ENCODE assay signal across 8 cellular contexts in genomic region chr5:108749130-108749861, GRCh38. TPM values are rescaled to one million over a fixed set of nuclear protein-coding genes. Genes with fewer than 3 reads are reported as not detected.
DNase-seq lines count a peak whose midpoint lies in the region; ATAC-seq and TF ChIP-seq lines count a peak whose summit lies in the region.

No MANE protein-coding gene starts in this region.

- peaks cover 43% of the 10 kb centered on the region for H3K79me2 ChIP-seq in osteoblast (ENCODE audit: insufficient read depth, low read length)

- peaks cover 30% of the 10 kb centered on the region for H3K4me1 Mint-ChIP-seq in activated T-cell treated with anti-CD3 and anti-CD28 coated beads, Interleukin-2, amount 50 U/mL, for 72 hours (ENCODE audit: low read depth)

- H3K27ac Mint-ChIP-seq in activated T-cell treated with anti-CD3 and anti-CD28 coated beads, Interleukin-2, amount 50 U/mL, for 72 hours, result peak overlapping the region; percentile 8

- peak; percentile 25 to 38 for ATAC-seq in activated T-cell treated with anti-CD3 and anti-CD28 coated beads, Interleukin-2, amount 50 U/mL, for 72 hours (replicated peaks in 1 of 2)

- CTCF ChIA-PET in HEK293T (lab: Yijun Ruan, JAX), result interaction anchor here (0.6 kb wide), 1 partner anchor 22 kb away, joined by 3 read pairs; no protein-coding TSS in a partner anchor

- peaks cover 23% of the 10 kb centered on the region for H3K4me1 ChIP-seq in osteoblast (ENCODE audit: insufficient read depth, low read length)

- H3K27me3 ChIP-seq in osteoblast (ENCODE audit: insufficient read depth, low read length), result no peaks in the 10 kb centered on the region

- no peaks in the 10 kb centered on the region for H3K36me3 ChIP-seq in osteoblast (ENCODE audit: insufficient read depth, low read length)

- no peaks in the 10 kb centered on the region for H4K20me1 ChIP-seq in osteoblast (ENCODE audit: insufficient read depth, low read length)

- H3K4me3 Mint-ChIP-seq in activated T-cell treated with anti-CD3 and anti-CD28 coated beads, Interleukin-2, amount 50 U/mL, for 72 hours, result peak overlapping the region; percentile 89 to 100

- H3K4me3 ChIP-seq in osteoblast (ENCODE audit: insufficient read depth, low read length), result peak overlapping the region; percentile 74

- peaks cover 4 to 5% of the 10 kb centered on the region in 2 donors for H3K36me3 Mint-ChIP-seq in activated T-cell treated with anti-CD3 and anti-CD28 coated beads, Interleukin-2, amount 50 U/mL, for 72 hours (ENCODE audit: insufficient read depth in 2 of 2)

- POLR2A ChIA-PET in HEK293T (lab: Yijun Ruan, JAX), result interaction anchor here (1.1 to 4.1 kb wide), 8 partner anchors 9 to 61 kb away, joined by 3 to 50 read pairs (median 4); no protein-coding TSS in a partner anchor

- peaks cover 7% of the 10 kb centered on the region for H3K27me3 Mint-ChIP-seq in activated T-cell treated with anti-CD3 and anti-CD28 coated beads, Interleukin-2, amount 50 U/mL, for 72 hours (ENCODE audit: low read depth)

- peak overlapping the region; percentile 81 for H2AFZ ChIP-seq in osteoblast (ENCODE audit: low read length)

- no peaks in the 10 kb centered on the region for H3K9me3 ChIP-seq in osteoblast (ENCODE audit: low read depth, low read length)

- peak overlapping the region; percentile 89 for H3K27ac ChIP-seq in osteoblast (ENCODE audit: low read depth, low read length)

- DNase-seq in activated T-cell treated with anti-CD3 and anti-CD28 coated beads for 4 hours (peak; percentile 42), HEK293T (ENCODE audit: extremely low spot score) (peak; percentile 69), LoVo (ENCODE audit: low spot score) (peak; percentile 20), globus pallidus (ENCODE audit: low spot score) (peak; percentile 24), osteoblast (ENCODE audit: insufficient read length, low spot score, missing footprints) (peak; percentile 81), NCI-H510A treated with DMSO at 0.1 percent for 48 hours (lab: John Stamatoyannopoulos, UW) (no peak)
- no peak for DNase-seq in activated T-cell treated with anti-CD3 and anti-CD28 coated beads, Interleukin-2, amount 50 U/mL, for 1 hour
- peak; percentile 55 to 62 for DNase-seq in activated T-cell treated with anti-CD3 and anti-CD28 coated beads, Interleukin-2, amount 50 U/mL, for 72 hours

- H3K4me2 ChIP-seq in osteoblast (ENCODE audit: insufficient read depth, low read length), result peak overlapping the region; percentile 98

- TF ChIP-seq CTCF in osteoblast (IDR thresholded peaks at IDR 0.05; ENCODE audit: extremely low read depth, low read depth, low read length), result no peak

- no peaks in the 10 kb centered on the region for H3K9me3 Mint-ChIP-seq in activated T-cell treated with anti-CD3 and anti-CD28 coated beads, Interleukin-2, amount 50 U/mL, for 72 hours

TF ChIP-seq in HEK293T, 16 proteins besides CTCF, POLR2A, EP300 and RAD21:
- TF ChIP-seq FOXA1 (IDR thresholded peaks at IDR 0.05) (no peak), CTBP1 (IDR thresholded peaks at IDR 0.05; ENCODE audit: borderline replicate concordance) (no peak), TARDBP (IDR thresholded peaks at IDR 0.05) (no peak), ELF4 (IDR thresholded peaks at IDR 0.05) (no peak), BHLHE40 (IDR thresholded peaks at IDR 0.05; ENCODE audit: borderline replicate concordance) (no peak), HDGF (IDR thresholded peaks at IDR 0.05; ENCODE audit: borderline replicate concordance) (no peak), FOXM1 (IDR thresholded peaks at IDR 0.05; ENCODE audit: borderline replicate concordance) (peak; percentile 61; the same call in 1 of the 2 replicates), FOXK2 (IDR thresholded peaks at IDR 0.05) (no peak), SUZ12 (IDR thresholded peaks at IDR 0.05) (no peak)

RNA-seq across cellular contexts. Expression of gene FER, which starts 1.6 kb away (rescaled TPM):
- total RNA-seq in activated T-cell treated with anti-CD3 and anti-CD28 coated beads, Interleukin-2, amount 50 U/mL, for 72 hours, result 10 to 100 TPM; 12.8 to 15.5 TPM
- total RNA-seq in osteoblast, result 34.8 and 36.6 TPM in 2 replicates

Comparison
In these comparisons a context has a peak if more than half of its experiments do, and no peak if none do; other contexts are left out.
1. DNase-seq: peak in activated T-cell treated with anti-CD3 and anti-CD28 coated beads for 4 hours (single experiment), HEK293T (single experiment), LoVo (single experiment), activated T-cell treated with anti-CD3 and anti-CD28 coated beads, Interleukin-2, amount 50 U/mL, for 72 hours (2 of 2), globus pallidus (single experiment) and osteoblast (single experiment); none in activated T-cell treated with anti-CD3 and anti-CD28 coated beads, Interleukin-2, amount 50 U/mL, for 1 hour (single experiment) and NCI-H510A treated with DMSO at 0.1 percent for 48 hours (single experiment).